In genomic region chr13:87972568-87972967, GRCh38 we compare ENCODE assay signal across 24 cellular contexts.
DNase-seq lines count a peak whose midpoint lies in the region; ATAC-seq, FAIRE-seq and TF ChIP-seq lines count a peak whose summit lies in the region.
"Had no signal": no experiment of that assay in that cellular context is flagged by ENCODE, and none has a peak within 500 bp of the region (broad histone marks: within the 10 kb centered on the region; RNA-seq: fewer than 3 reads in every experiment).

No MANE protein-coding gene starts in this region.

- FAIRE-seq in G401.6 (lab: Jason Lieb, UNC) (peak; percentile 75), frontal cortex (lab: Jason Lieb, UNC) (peak; percentile 95), small intestine (lab: Jason Lieb, UNC) (peak; percentile 91)
- FAIRE-seq: D721Med, GM12891, H1 had no signal

- no peak overlapping the region for H3K27ac ChIP-seq in small intestine (ENCODE audit: low read depth in 1 of 2, low read length in 1 of 2)
- H3K27ac ChIP-seq: BLaER1 treated with 17β-estradiol and CSF1 and Interleukin-3, amounts not matched to agents 10 nM and 100 nM; GM23248 had no signal

- H3K27ac Mint-ChIP-seq in WTC11 = no peak overlapping the region
- H3K27ac Mint-ChIP-seq: CD14-positive monocyte; CD4-positive, alpha-beta T cell; H9 had no signal

- no peaks in the 10 kb centered on the region for H3K27me3 Mint-ChIP-seq in WTC11 (ENCODE audit: low read depth)
- H3K27me3 Mint-ChIP-seq: CD4-positive, alpha-beta T cell; CD8-positive, alpha-beta memory T cell had no signal

- no peak overlapping the region for H3K4me3 ChIP-seq in small intestine (ENCODE audit: low read depth in 1 of 2, low read length in 2 of 2)
- H3K4me3 ChIP-seq: BLaER1 treated with 17β-estradiol and CSF1 and Interleukin-3, amounts not matched to agents 10 nM and 100 nM; GM23248 had no signal

- POLR2A ChIA-PET in WTC11 (lab: Charles Lee) = no interaction called here

- H3K4me3 Mint-ChIP-seq in WTC11 = no peak overlapping the region
- H3K4me3 Mint-ChIP-seq: CD14-positive monocyte; CD4-positive, alpha-beta T cell; CD8-positive, alpha-beta memory T cell; H9 had no signal

- H3K27me3 ChIP-seq in small intestine (ENCODE audit: control insufficient read depth in 2 of 2, insufficient read depth in 2 of 2, low read length in 2 of 2) = no peaks in the 10 kb centered on the region
- H3K27me3 ChIP-seq: BE2C; BLaER1 treated with 17β-estradiol and CSF1 and Interleukin-3, amounts not matched to agents 10 nM and 100 nM had no signal

- H3K4me1 Mint-ChIP-seq in WTC11 = no peaks in the 10 kb centered on the region
- H3K4me1 Mint-ChIP-seq: CD14-positive monocyte; CD8-positive, alpha-beta memory T cell; H9 had no signal

- CTCF ChIA-PET in WTC11 (lab: Charles Lee) = no interaction called here

- no peaks in the 10 kb centered on the region for H3K4me1 ChIP-seq in small intestine (ENCODE audit: control insufficient read depth in 2 of 2, insufficient read depth in 1 of 2, low read depth in 1 of 2, low read length in 1 of 2)
- H3K4me1 ChIP-seq: BE2C; BLaER1 treated with 17β-estradiol and CSF1 and Interleukin-3, amounts not matched to agents 10 nM and 100 nM had no signal

- no peaks in the 10 kb centered on the region for H3K9me3 ChIP-seq in small intestine (ENCODE audit: control insufficient read depth, low read depth)
- H3K9me3 ChIP-seq: BE2C had no signal

- TF ChIP-seq CTCF in WTC11 (IDR thresholded peaks at IDR 0.05) = no peak

- H3K36me3 ChIP-seq in small intestine (ENCODE audit: control insufficient read depth in 2 of 2, insufficient read depth in 2 of 2, low read length in 2 of 2) = no peaks in the 10 kb centered on the region
- H3K36me3 ChIP-seq: BE2C; BLaER1 treated with 17β-estradiol and CSF1 and Interleukin-3, amounts not matched to agents 10 nM and 100 nM had no signal

- WGBS in small intestine, 3 donors = 59 to 75% (median 67%) methylated on average over 1 of the region's 1 CpG

- H3K9me3 Mint-ChIP-seq in WTC11 = peaks cover 7% of the 10 kb centered on the region; the same call in 1 of the 2 replicates

- peaks cover 4% of the 10 kb centered on the region; the same call in 1 of the 2 replicates for H3K36me3 Mint-ChIP-seq in WTC11
- H3K36me3 Mint-ChIP-seq: CD14-positive monocyte; CD8-positive, alpha-beta memory T cell had no signal

- DNase-seq in WTC11 (ENCODE audit: low spot score) = no peak
- DNase-seq in frontal cortex (ENCODE audit: low spot score in 2 of 2) = no peak
- no peak for DNase-seq in small intestine
- no peak for DNase-seq in AG08396 (ENCODE audit: low spot score)
- DNase-seq: 8988T; AML-193; BE2C; CD4-positive, alpha-beta T cell; CD8-positive, alpha-beta memory T cell; DMS 273 treated with DMSO at 0.1 percent for 48 hours; DMS79; EL; GF-D8; GM23248; H9 had no signal

- no peak for ATAC-seq in WTC11
- ATAC-seq in HG02623 (IDR thresholded peaks at IDR 0.05; ENCODE audit: unreplicated experiment) = no peak
- ATAC-seq in GM21381 (IDR thresholded peaks at IDR 0.05; ENCODE audit: unreplicated experiment) = no peak
- ATAC-seq: HCT116 had no signal

TF ChIP-seq in WTC11, 78 proteins besides CTCF, POLR2A, EP300 and RAD21:
- TF ChIP-seq HMGA2 (CRISPR knock-in tag; IDR thresholded peaks at IDR 0.05) = peak; percentile 92
- TF ChIP-seq ZBTB21 (CRISPR knock-in tag; IDR thresholded peaks at IDR 0.05; ENCODE audit: borderline replicate concordance) = no peak
